8 cellular contexts compared by ENCODE assay signal in the genomic region with DNA sequence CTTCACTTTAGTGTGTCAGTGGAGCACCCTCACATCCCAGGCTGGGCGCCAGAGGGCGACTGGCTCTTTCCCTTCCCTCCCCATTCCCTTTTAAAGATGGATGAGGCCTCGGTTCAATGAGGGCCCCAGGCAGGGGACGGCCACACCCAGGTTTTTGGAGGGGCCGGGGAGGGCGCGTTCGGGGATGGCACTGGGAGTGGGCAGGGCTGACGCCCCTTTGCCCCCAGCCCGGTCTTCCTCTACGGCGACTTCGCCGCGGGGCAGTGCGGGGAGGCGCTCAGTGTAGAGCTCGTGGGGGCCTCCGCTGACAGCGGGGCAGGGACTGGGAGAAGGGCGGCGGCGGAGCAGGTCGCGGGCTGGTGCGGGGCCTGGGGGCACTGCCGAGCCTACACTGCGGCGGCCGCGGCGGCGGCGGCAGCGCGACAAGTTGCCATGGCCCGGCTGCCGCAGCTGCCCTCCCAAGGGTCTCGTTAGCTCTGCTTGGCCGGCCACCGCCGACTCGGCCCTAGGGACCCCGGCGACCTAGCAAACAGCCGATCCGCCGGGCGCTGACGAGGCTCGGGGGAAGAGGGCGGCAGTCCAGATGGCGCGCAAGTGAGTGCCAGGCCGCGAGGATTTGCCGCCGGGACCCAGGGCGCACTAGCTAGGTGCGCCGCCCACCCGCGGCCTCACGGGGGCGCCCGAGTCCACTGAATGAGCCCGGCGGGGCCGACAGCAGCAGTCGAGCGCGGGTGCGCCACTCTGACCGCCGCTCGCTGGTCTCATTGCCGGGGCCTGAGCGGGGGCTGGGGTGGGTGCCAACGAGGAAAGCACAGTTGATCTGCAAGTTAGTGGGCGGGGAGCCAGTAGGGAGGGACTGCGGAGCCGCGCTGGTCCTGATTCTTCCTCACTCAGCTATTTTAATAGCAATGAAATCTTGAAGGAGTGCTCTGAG.
DNase-seq lines count a peak whose midpoint lies in the region; ATAC-seq and TF ChIP-seq lines count a peak whose summit lies in the region.

No MANE protein-coding gene starts in this region.

- H3K27ac ChIP-seq in heart left ventricle (peak overlapping the region in 6 of 12 donors; percentile 7 to 78 (median 68)), trophoblast cell (ENCODE audit: low read depth, low read length) (no peak overlapping the region), tibial nerve (peak overlapping the region; percentile 18 to 79 (median 70))

- TF ChIP-seq CTCF in GM12864 (IDR thresholded peaks at IDR 0.05; ENCODE audit: low read depth, low read length, missing control alignments) = peak; percentile 80
- peak; percentile 91 to 98 (median 95) for TF ChIP-seq CTCF in heart left ventricle (IDR thresholded peaks at IDR 0.05)
- TF ChIP-seq CTCF in tibial nerve (IDR thresholded peaks at IDR 0.05) = peak; percentile 95 to 97 (median 97)

- H2AFZ ChIP-seq in trophoblast cell (ENCODE audit: insufficient read depth, low read length, poor library complexity) = peak overlapping the region; percentile 96

- H3K9me3 ChIP-seq in heart left ventricle (no peaks in the 10 kb centered on the region), trophoblast cell (ENCODE audit: insufficient read depth, low read depth, low read length) (peaks cover 2% of the 10 kb centered on the region), tibial nerve (no peaks in the 10 kb centered on the region)

- H3K9me3 Mint-ChIP-seq in activated naive CD8-positive, alpha-beta T cell treated with anti-CD3 and anti-CD28 coated beads, Interleukin-2, amount 50 U/mL, for 24 hours = no peaks in the 10 kb centered on the region

- peak overlapping the region; percentile 13 for H2BK120ac ChIP-seq in trophoblast cell (ENCODE audit: insufficient read depth, low read length, poor library complexity)

- no peaks in the 10 kb centered on the region for H3K79me2 ChIP-seq in trophoblast cell (ENCODE audit: control insufficient read depth, insufficient read depth, low read length, poor library complexity)

- no peak overlapping the region for H2BK12ac ChIP-seq in trophoblast cell (ENCODE audit: low read length)

- H3K36me3 ChIP-seq in heart left ventricle (no peaks in the 10 kb centered on the region), trophoblast cell (ENCODE audit: control insufficient read depth in 1 of 2, insufficient read depth in 2 of 2, low read length in 2 of 2) (no peaks in the 10 kb centered on the region), tibial nerve (no peaks in the 10 kb centered on the region)

- peaks cover 17% of the 10 kb centered on the region for H3K27me3 Mint-ChIP-seq in activated naive CD8-positive, alpha-beta T cell treated with anti-CD3 and anti-CD28 coated beads, Interleukin-2, amount 50 U/mL, for 24 hours

- peak overlapping the region; percentile 5 for H4K8ac ChIP-seq in trophoblast cell (ENCODE audit: low read depth, low read length)

- DNase-seq in GM12864 (ENCODE audit: low read depth) = no peak
- peak; percentile 76 for DNase-seq in NAMALWA (ENCODE audit: low spot score)
- DNase-seq in SW 1271 (lab: John Stamatoyannopoulos, UW) = peak; percentile 34 to 69
- DNase-seq in activated naive CD8-positive, alpha-beta T cell treated with anti-CD3 and anti-CD28 coated beads, Interleukin-2, amount 50 U/mL, for 24 hours = peak; percentile 91
- peak; percentile 89 to 96 (median 95) for DNase-seq in heart left ventricle
- peak; percentile 67 to 91 for DNase-seq in trophoblast cell
- DNase-seq in tibial nerve (ENCODE audit: low spot score in 2 of 2) = peak; percentile 87 to 91

- peak overlapping the region; percentile 68 for H3K14ac ChIP-seq in trophoblast cell (ENCODE audit: low read length)

- H3K4me2 ChIP-seq in trophoblast cell (ENCODE audit: low read length) = peak overlapping the region; percentile 97

- WGBS in heart left ventricle, 4 donors = 0 to 2% (median 1%) methylated on average over 37 to 83 of the region's 83 CpGs
- no CpG with 5 or more reads among the region's 83 CpGs for whole genome bisulfite sequencing in trophoblast cell (ENCODE audit: extremely low coverage, insufficient coverage, insufficient read length)
- WGBS in tibial nerve, 2 donors = 1 to 3% methylated on average over 29 to 45 of the region's 83 CpGs

- H3K4me1 Mint-ChIP-seq in activated naive CD8-positive, alpha-beta T cell treated with anti-CD3 and anti-CD28 coated beads, Interleukin-2, amount 50 U/mL, for 24 hours = peaks cover 6% of the 10 kb centered on the region

- H3K36me3 Mint-ChIP-seq in activated naive CD8-positive, alpha-beta T cell treated with anti-CD3 and anti-CD28 coated beads, Interleukin-2, amount 50 U/mL, for 24 hours (ENCODE audit: low read depth) = no peaks in the 10 kb centered on the region

- no peak overlapping the region for H3K23ac ChIP-seq in trophoblast cell (ENCODE audit: low read length)

- peak overlapping the region; percentile 61 for H3K4me3 ChIP-seq in GM12864 (ENCODE audit: low read depth, low read length)
- peak overlapping the region; percentile 48 to 75 (median 64) for H3K4me3 ChIP-seq in heart left ventricle
- H3K4me3 ChIP-seq in trophoblast cell (ENCODE audit: low read depth, low read length) = peak overlapping the region; percentile 81
- peak overlapping the region; percentile 40 to 63 (median 54) for H3K4me3 ChIP-seq in tibial nerve

- TF ChIP-seq POLR2A in heart left ventricle (IDR thresholded peaks at IDR 0.05) (no peak), tibial nerve (IDR thresholded peaks at IDR 0.05) (no peak)

- peak overlapping the region; percentile 3 for H3K18ac ChIP-seq in trophoblast cell (ENCODE audit: low read length)

- peak overlapping the region; percentile 58 for H3K4me3 Mint-ChIP-seq in activated naive CD8-positive, alpha-beta T cell treated with anti-CD3 and anti-CD28 coated beads, Interleukin-2, amount 50 U/mL, for 24 hours

- H3K4ac ChIP-seq in trophoblast cell (ENCODE audit: low read depth, low read length) = no peak overlapping the region

- ATAC-seq in HG02588 (IDR thresholded peaks at IDR 0.05; ENCODE audit: unreplicated experiment) (peak; percentile 97), heart left ventricle (peak; percentile 53 to 90 (median 82))
- ATAC-seq in activated naive CD8-positive, alpha-beta T cell treated with anti-CD3 and anti-CD28 coated beads, Interleukin-2, amount 50 U/mL, for 24 hours = peak; percentile 89

- no peak overlapping the region for H2BK5ac ChIP-seq in trophoblast cell (ENCODE audit: low read depth, low read length, poor library complexity)

- no peak overlapping the region for H4K91ac ChIP-seq in trophoblast cell (ENCODE audit: low read depth, low read length)

- no peak for TF ChIP-seq EP300 in tibial nerve (IDR thresholded peaks at IDR 0.05)

- no peak overlapping the region for H4K12ac ChIP-seq in trophoblast cell (ENCODE audit: low read depth, low read length)

- peaks cover 0 to 35% (median 7%) of the 10 kb centered on the region in 12 donors for H3K4me1 ChIP-seq in heart left ventricle
- H3K4me1 ChIP-seq in trophoblast cell (ENCODE audit: control insufficient read depth in 1 of 2, insufficient read depth in 2 of 2, low read length in 2 of 2) = peaks cover under 1 to 1% of the 10 kb centered on the region in 2 experiments
- peaks cover 0 to 9% (median 0%) of the 10 kb centered on the region in 4 donors for H3K4me1 ChIP-seq in tibial nerve

- H3K27ac Mint-ChIP-seq in activated naive CD8-positive, alpha-beta T cell treated with anti-CD3 and anti-CD28 coated beads, Interleukin-2, amount 50 U/mL, for 24 hours = no peak overlapping the region

- H3K9ac ChIP-seq in trophoblast cell (ENCODE audit: low read length) = peak overlapping the region; percentile 28

- no peak overlapping the region for H2AK5ac ChIP-seq in trophoblast cell (ENCODE audit: low read length)

- H3K79me1 ChIP-seq in trophoblast cell (ENCODE audit: low read length) = peaks cover 2% of the 10 kb centered on the region

- intact Hi-C loops in heart left ventricle (cut with DNase I) = loop anchor here (1.0 to 10.0 kb wide), 14 partner anchors 205 to 820 kb away; a partner anchor contains a TSS

- H3K27me3 ChIP-seq in heart left ventricle = no peaks in the 10 kb centered on the region
- H3K27me3 ChIP-seq in trophoblast cell (ENCODE audit: insufficient read depth, low read length) = no peaks in the 10 kb centered on the region
- no peaks in the 10 kb centered on the region for H3K27me3 ChIP-seq in tibial nerve
